Comparison of ENCODE assay signal across 1 cellular context in genomic region chr6:26312501-26313390, GRCh38.
TF ChIP-seq lines count a peak whose summit lies in the region.

No MANE protein-coding gene starts in this region.

TF ChIP-seq in GM23338, 12 proteins besides CTCF, POLR2A, EP300 and RAD21 (continued from another document):
- TF ChIP-seq CREB1 (CRISPR knock-in tag; IDR thresholded peaks at IDR 0.05; ENCODE audit: low read depth) (peak; percentile 39; the same call in 1 of the 2 replicates), ETS1 (IDR thresholded peaks at IDR 0.05) (peak; percentile 42; the same call in 1 of the 2 replicates)
